34 cellular contexts compared by ENCODE assay signal in genomic region chrX:63426519-63426918, GRCh38.
"Had no signal": no experiment of that assay in that cellular context is flagged by ENCODE, and none has a peak within 500 bp of the region (broad histone marks: within the 10 kb centered on the region; RNA-seq: fewer than 3 reads in every experiment).

No MANE protein-coding gene starts in this region.

- H3K4me3 Mint-ChIP-seq: activated CD8-positive, alpha-beta T cell treated with anti-CD3 and anti-CD28 coated beads for 36 hours; activated naive CD4-positive, alpha-beta T cell treated with anti-CD3 and anti-CD28 coated beads, Interleukin-2, amount 50 U/mL, for 24 hours; activated naive CD8-positive, alpha-beta T cell treated with anti-CD3 and anti-CD28 coated beads, Interleukin-2, amount 50 U/mL, for 24 hours; activated T-cell treated with anti-CD3 and anti-CD28 coated beads, Interleukin-2, amount 50 U/mL, for 4 hours; activated T-helper 17 cell treated with anti-CD3 and anti-CD28 coated beads, Interleukin-2, amount 50 U/mL, for 72 hours; mesothelial cell of epicardium; naive B cell; nephron progenitor cell; stimulated activated memory B cell treated with anti-CD40 and anti-IgM and Interleukin-4, amounts not matched to agents 10 μg/mL and 1 μg/mL and 100 μg/mL, for 72 hours; T-helper 1 cell treated with Interleukin-12 subunit alpha and Interleukin-12 subunit beta and Interleukin-4 antibody, amounts not matched to agents 30 μg/mL and 1 μg/mL, for 36 hours had no signal

- H3K27ac ChIP-seq: colonic mucosa, dorsolateral prefrontal cortex, foreskin keratinocyte, heart right ventricle, neutrophil, ovary, psoas muscle, right atrium auricular region, stomach, thyroid gland, upper lobe of right lung, WERI-Rb-1 had no signal

- H3K27me3 ChIP-seq: colonic mucosa, foreskin keratinocyte, neutrophil, ovary, right atrium auricular region, stomach, thyroid gland, upper lobe of right lung had no signal

- DNase-seq: activated CD4-positive, alpha-beta T cell treated with anti-CD3 and anti-CD28 coated beads, Interleukin-2, amount 50 U/mL, for 1 hour; activated CD4-positive, CD25-positive, alpha-beta regulatory T cell treated with anti-CD3 and anti-CD28 coated beads, Interleukin-2, amount 50 U/mL, for 72 hours; activated CD8-positive, alpha-beta T cell treated with anti-CD3 and anti-CD28 coated beads for 36 hours; activated naive CD8-positive, alpha-beta T cell treated with anti-CD3 and anti-CD28 coated beads, Interleukin-2, amount 50 U/mL, for 24 hours; activated T-cell treated with anti-CD3 and anti-CD28 coated beads, Interleukin-2, amount 50 U/mL, for 4 hours; amygdala; cerebellar nuclear complex; colonic mucosa; dorsolateral prefrontal cortex; effector memory CD4-positive, alpha-beta T cell; foreskin keratinocyte; heart right ventricle; left cardiac atrium; left ventricle myocardium superior; naive B cell; nephron progenitor cell; ovary; psoas muscle; stimulated activated CD4-positive, alpha-beta T cell treated with anti-CD3 and anti-CD28 coated beads, Interleukin-1b, Interleukin-23, amount 100 ng/mL, for 48 hours; stimulated activated CD4-positive, alpha-beta T cell treated with anti-CD3 and anti-CD28 coated beads, Interleukin-4, amount 100 ng/mL, for 4 hours; stimulated activated CD8-positive, alpha-beta memory T cell treated with anti-CD3 and anti-CD28 coated beads, Interleukin-4, amount 100 ng/mL, for 48 hours; stomach; T-helper 9 cell; thyroid gland; upper lobe of right lung; WERI-Rb-1 had no signal

- H3K9me3 ChIP-seq: colonic mucosa, heart right ventricle, neutrophil, ovary, psoas muscle, right atrium auricular region, stomach, thyroid gland, upper lobe of right lung had no signal

- H3K4me1 Mint-ChIP-seq: activated naive CD4-positive, alpha-beta T cell treated with anti-CD3 and anti-CD28 coated beads, Interleukin-2, amount 50 U/mL, for 24 hours; activated naive CD8-positive, alpha-beta T cell treated with anti-CD3 and anti-CD28 coated beads, Interleukin-2, amount 50 U/mL, for 24 hours; activated T-helper 17 cell treated with anti-CD3 and anti-CD28 coated beads, Interleukin-2, amount 50 U/mL, for 72 hours; naive B cell; nephron progenitor cell; stimulated activated memory B cell treated with anti-CD40 and anti-IgM and Interleukin-4, amounts not matched to agents 10 μg/mL and 1 μg/mL and 100 μg/mL, for 72 hours had no signal

- H3K36me3 ChIP-seq: colonic mucosa, neutrophil, ovary, right atrium auricular region, thyroid gland, upper lobe of right lung, WERI-Rb-1 had no signal

- H3K27me3 Mint-ChIP-seq: activated CD8-positive, alpha-beta T cell treated with anti-CD3 and anti-CD28 coated beads for 36 hours; activated naive CD4-positive, alpha-beta T cell treated with anti-CD3 and anti-CD28 coated beads, Interleukin-2, amount 50 U/mL, for 24 hours; activated naive CD8-positive, alpha-beta T cell treated with anti-CD3 and anti-CD28 coated beads, Interleukin-2, amount 50 U/mL, for 24 hours; activated T-helper 17 cell treated with anti-CD3 and anti-CD28 coated beads, Interleukin-2, amount 50 U/mL, for 72 hours; naive B cell; stimulated activated memory B cell treated with anti-CD40 and anti-IgM and Interleukin-4, amounts not matched to agents 10 μg/mL and 1 μg/mL and 100 μg/mL, for 72 hours had no signal

- H3K4me3 ChIP-seq: colonic mucosa, dorsolateral prefrontal cortex, heart right ventricle, ovary, psoas muscle, right atrium auricular region, smooth muscle cell, stomach, thyroid gland, upper lobe of right lung had no signal

- H3K27ac Mint-ChIP-seq: activated CD8-positive, alpha-beta T cell treated with anti-CD3 and anti-CD28 coated beads for 36 hours; activated naive CD4-positive, alpha-beta T cell treated with anti-CD3 and anti-CD28 coated beads, Interleukin-2, amount 50 U/mL, for 24 hours; activated naive CD8-positive, alpha-beta T cell treated with anti-CD3 and anti-CD28 coated beads, Interleukin-2, amount 50 U/mL, for 24 hours; activated T-helper 17 cell treated with anti-CD3 and anti-CD28 coated beads, Interleukin-2, amount 50 U/mL, for 72 hours; mesothelial cell of epicardium; naive B cell; nephron progenitor cell; stimulated activated memory B cell treated with anti-CD40 and anti-IgM and Interleukin-4, amounts not matched to agents 10 μg/mL and 1 μg/mL and 100 μg/mL, for 72 hours; T-helper 1 cell treated with Interleukin-12 subunit alpha and Interleukin-12 subunit beta and Interleukin-4 antibody, amounts not matched to agents 30 μg/mL and 1 μg/mL, for 36 hours had no signal

- H3K4me2 ChIP-seq: smooth muscle cell had no signal

- H3K9me3 Mint-ChIP-seq: activated CD8-positive, alpha-beta T cell treated with anti-CD3 and anti-CD28 coated beads for 36 hours; stimulated activated memory B cell treated with anti-CD40 and anti-IgM and Interleukin-4, amounts not matched to agents 10 μg/mL and 1 μg/mL and 100 μg/mL, for 72 hours had no signal

- H3K4me1 ChIP-seq: colonic mucosa, foreskin keratinocyte, heart right ventricle, psoas muscle, right atrium auricular region, stomach, thyroid gland, upper lobe of right lung had no signal
